13 cellular contexts compared by ENCODE assay signal in genomic region chr19:5137571-5138124, GRCh38.
DNase-seq lines count a peak whose midpoint lies in the region; ATAC-seq and TF ChIP-seq lines count a peak whose summit lies in the region.
"Had no signal": no experiment of that assay in that cellular context is flagged by ENCODE, and none has a peak within 500 bp of the region (broad histone marks: within the 10 kb centered on the region; RNA-seq: fewer than 3 reads in every experiment).

No MANE protein-coding gene starts in this region.

- ATAC-seq in GM18505 (IDR thresholded peaks at IDR 0.05; ENCODE audit: unreplicated experiment) (no peak), GM21529 (IDR thresholded peaks at IDR 0.05; ENCODE audit: unreplicated experiment) (no peak)
- ATAC-seq: lower lobe of right lung had no signal

- no peaks in the 10 kb centered on the region for H3K9me3 ChIP-seq in BLaER1
- H3K9me3 ChIP-seq: lower lobe of right lung, uterus had no signal

- H3K27ac ChIP-seq in BLaER1 (no peak overlapping the region), angular gyrus (ENCODE audit: low read depth, low read length) (peak overlapping the region; percentile 55)
- H3K27ac ChIP-seq: lower lobe of right lung, uterus had no signal

- no peak overlapping the region for H3K9ac ChIP-seq in BLaER1

- DNase-seq in kidney epithelial cell (ENCODE audit: low read depth) (no peak), GDM1 (lab: John Stamatoyannopoulos, UW) (no peak), HK-2 (ENCODE audit: unreplicated experiment) (no peak), A172 (ENCODE audit: low spot score) (no peak)
- DNase-seq: amniotic stem cell, lower lobe of right lung, NCI-H146, SHP77, uterus had no signal

- H3K27me3 ChIP-seq in BLaER1 (0 out of 2 replicates have a peak, but pooled peaks cover 4% of the 10 kb centered on the region), kidney epithelial cell (ENCODE audit: control insufficient read depth, insufficient read depth, low read length) (no peaks in the 10 kb centered on the region)
- H3K27me3 ChIP-seq: uterus had no signal

- peaks cover 100% of the 10 kb centered on the region for H4K20me1 ChIP-seq in BLaER1

- peak overlapping the region; percentile 80 for H3K4me2 ChIP-seq in BLaER1

- TF ChIP-seq CTCF in kidney epithelial cell (IDR thresholded peaks at IDR 0.05; ENCODE audit: insufficient read depth, low read length, poor library complexity, severe bottlenecking): peak; percentile 16

- H3K4me3 ChIP-seq in BLaER1 (no peak overlapping the region), kidney epithelial cell (ENCODE audit: low read depth, low read length) (no peak overlapping the region)
- H3K4me3 ChIP-seq: lower lobe of right lung, uterus had no signal

- peaks cover 90% of the 10 kb centered on the region for H3K36me3 ChIP-seq in BLaER1
- no peaks in the 10 kb centered on the region for H3K36me3 ChIP-seq in kidney epithelial cell (ENCODE audit: control insufficient read depth, insufficient read depth, low read length)
- H3K36me3 ChIP-seq: uterus had no signal

- H3K4me1 ChIP-seq in BLaER1: peaks cover 73% of the 10 kb centered on the region
- H3K4me1 ChIP-seq: lower lobe of right lung, uterus had no signal

- TF ChIP-seq POLR2A in GM18505 (IDR thresholded peaks at IDR 0.05; ENCODE audit: borderline replicate concordance, extremely low read depth, insufficient read depth, insufficient read length): peak; percentile 10
